ENCODE assay signal across 8 cellular contexts in genomic region chr19:42313096-42313839, GRCh38. TPM values are rescaled to one million over a fixed set of nuclear protein-coding genes. Genes with fewer than 3 reads are reported as not detected.
DNase-seq lines count a peak whose midpoint lies in the region; ATAC-seq and TF ChIP-seq lines count a peak whose summit lies in the region.

TMEM145 (plus strand) TSS chr19:42313309; CDS start chr19:42313377, 68 bp downstream.

- peak within 1 kb of the TSS; percentile 52 for H3K4me3 ChIP-seq in AG04450 (ENCODE audit: low read depth, low read length)
- H3K4me3 ChIP-seq in GM12875 (ENCODE audit: low read depth, low read length), result peak within 1 kb of the TSS; percentile 36
- peak within 1 kb of the TSS; percentile 47 for H3K4me3 ChIP-seq in fibroblast of villous mesenchyme (ENCODE audit: low read depth, low read length)

- H3K27ac Mint-ChIP-seq in activated T-helper 17 cell treated with anti-CD3 and anti-CD28 coated beads, Interleukin-2, amount 50 U/mL, for 72 hours, result no peak within 1 kb of the TSS
- H3K27ac Mint-ChIP-seq in nephron, result no peak within 1 kb of the TSS

- POLR2A ChIA-PET in AG04450 (lab: Yijun Ruan, JAX), result interaction anchor here (0.9 kb wide), 1 partner anchor 11 kb away, joined by 4 read pairs; the partner anchor contains the start of genes PAFAH1B3 and PRR19

- no peaks in the 10 kb centered on the region for H3K9me3 Mint-ChIP-seq in activated T-helper 17 cell treated with anti-CD3 and anti-CD28 coated beads, Interleukin-2, amount 50 U/mL, for 72 hours
- no peaks in the 10 kb centered on the region for H3K9me3 Mint-ChIP-seq in nephron

- TF ChIP-seq CTCF in AG04450 (IDR thresholded peaks at IDR 0.05; ENCODE audit: low read depth, low read length) (peak; percentile 2; the same call in 1 of the 2 replicates), GM12875 (IDR thresholded peaks at IDR 0.05; ENCODE audit: borderline replicate concordance, insufficient read depth, low read depth, low read length) (0 out of 2 replicates have a peak, but pooled peaks have one; percentile 5), fibroblast of villous mesenchyme (IDR thresholded peaks at IDR 0.05; ENCODE audit: insufficient read depth, low read depth, low read length) (no peak), nephron (IDR thresholded peaks at IDR 0.05; ENCODE audit: unreplicated experiment in 3 of 3) (no peak)

- H3K27ac ChIP-seq in AG04450 (ENCODE audit: low read depth, low read length), result no peak within 1 kb of the TSS

- peaks cover 31% of the 10 kb centered on the region for H3K27me3 Mint-ChIP-seq in activated T-helper 17 cell treated with anti-CD3 and anti-CD28 coated beads, Interleukin-2, amount 50 U/mL, for 72 hours
- H3K27me3 Mint-ChIP-seq in nephron (ENCODE audit: low read depth), result peaks cover 44% of the 10 kb centered on the region

- peaks cover 11% of the 10 kb centered on the region for H3K27me3 ChIP-seq in AG04450 (ENCODE audit: control insufficient read depth, insufficient read depth, low read length)

- H3K4me3 Mint-ChIP-seq in activated T-helper 17 cell treated with anti-CD3 and anti-CD28 coated beads, Interleukin-2, amount 50 U/mL, for 72 hours, result peak within 1 kb of the TSS; percentile 68
- peak within 1 kb of the TSS; percentile 72 to 82 (median 82) for H3K4me3 Mint-ChIP-seq in nephron

- H3K36me3 Mint-ChIP-seq in activated T-helper 17 cell treated with anti-CD3 and anti-CD28 coated beads, Interleukin-2, amount 50 U/mL, for 72 hours (ENCODE audit: low read depth), result no peaks in the 10 kb centered on the region
- no peaks in the 10 kb centered on the region for H3K36me3 Mint-ChIP-seq in nephron (ENCODE audit: low read depth)

- ATAC-seq in activated T-helper 17 cell treated with anti-CD3 and anti-CD28 coated beads, Interleukin-2, amount 50 U/mL, for 72 hours (replicated peaks), result peak; percentile 71
- ATAC-seq in HG03378 (IDR thresholded peaks at IDR 0.05; ENCODE audit: unreplicated experiment), result no peak
- ATAC-seq in GM21390 (IDR thresholded peaks at IDR 0.05; ENCODE audit: unreplicated experiment), result no peak

- CTCF ChIA-PET in AG04450 (lab: Charles Lee), result no interaction called here

- no peaks in the 10 kb centered on the region for H3K4me1 Mint-ChIP-seq in activated T-helper 17 cell treated with anti-CD3 and anti-CD28 coated beads, Interleukin-2, amount 50 U/mL, for 72 hours
- H3K4me1 Mint-ChIP-seq in nephron, result peaks cover 5% of the 10 kb centered on the region

- DNase-seq in AG04450 (ENCODE audit: low read depth, low spot score) (no peak), NCI-H2227 (lab: John Stamatoyannopoulos, UW; ENCODE audit: unreplicated experiment) (peak; percentile 93), fibroblast of villous mesenchyme (ENCODE audit: low read depth) (peak; percentile 47)

- H3K9me3 ChIP-seq in AG04450 (ENCODE audit: control insufficient read depth, insufficient read depth, low read length), result no peaks in the 10 kb centered on the region; the same call in 1 of the 2 replicates

RNA-seq across cellular contexts. Expression of gene TMEM145, which starts in this region (rescaled TPM):
- not detected in 2 replicates for polyA plus RNA-seq in AG04450 (2011; rRNA removed)
- polyA minus RNA-seq in AG04450 (2011; rRNA and poly(A)+ RNA removed), result not detected in 2 replicates
- total RNA-seq in activated T-helper 17 cell treated with anti-CD3 and anti-CD28 coated beads, Interleukin-2, amount 50 U/mL, for 72 hours, result 1 to 10 TPM in 1 of 2 donors, under 1 TPM in 1; 0.50 to 1.6 TPM
- total RNA-seq in fibroblast of villous mesenchyme, result not detected in 2 replicates

Comparison
In these comparisons a context has a peak if more than half of its experiments do, and no peak if none do; other contexts are left out.
1. Peak in DNase-seq and H3K4me3 ChIP-seq in fibroblast of villous mesenchyme; RNA of the gene not detected or under 1 TPM.
2. CTCF ChIP-seq: peak in AG04450 (single experiment) and GM12875 (single experiment); none in fibroblast of villous mesenchyme (single experiment) and nephron (0 of 3).
3. Peak in every context shown above with its lines, with median percentiles within 50 percentile points of each other: H3K4me3 ChIP-seq.